ENCODE assay signal across 21 cellular contexts in the genomic region with DNA sequence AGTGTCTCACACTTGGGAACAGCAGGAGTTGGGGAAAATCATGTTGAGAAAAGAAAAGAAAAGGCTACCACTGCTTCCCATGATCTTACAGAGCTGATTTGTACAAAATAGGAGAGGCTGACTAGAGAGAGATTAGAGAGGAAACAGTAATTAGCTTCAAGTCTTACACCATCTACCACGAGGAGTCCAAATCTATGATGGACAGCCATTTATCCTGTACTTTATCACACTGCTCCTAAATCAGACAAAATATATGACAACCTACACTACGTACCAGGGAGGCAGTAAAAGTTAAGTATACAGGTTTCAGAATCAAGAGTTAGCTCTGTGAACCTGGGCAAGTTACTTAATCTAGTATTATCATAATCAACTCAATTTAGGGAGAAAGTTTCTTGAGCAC.
"Had no signal": no experiment of that assay in that cellular context is flagged by ENCODE, and none has a peak within 500 bp of the region (broad histone marks: within the 10 kb centered on the region; RNA-seq: fewer than 3 reads in every experiment).

No MANE protein-coding gene starts in this region.

- H3K9me3 ChIP-seq: left lung, mucosa of descending colon, tibial nerve, uterus had no signal

- ATAC-seq: activated CD4-positive, alpha-beta T cell treated with anti-CD3 and anti-CD28 coated beads for 36 hours; left lung; mucosa of descending colon; sciatic nerve; stimulated activated naive CD8-positive, alpha-beta T cell treated with anti-CD3 and anti-CD28 coated beads, Interleukin-15, Interleukin-2, amounts not matched to agents 100 U/mL and 50 U/mL, for 24 hours; WTC11 had no signal

- H3K9me3 Mint-ChIP-seq: brain, naive B cell, WTC11 had no signal

- DNase-seq: activated CD4-positive, alpha-beta T cell treated with anti-CD3 and anti-CD28 coated beads for 36 hours; activated CD4-positive, alpha-beta T cell treated with anti-CD3 and anti-CD28 coated beads, Interleukin-2, amount 50 U/mL, for 48 hours; activated naive CD4-positive, alpha-beta T cell; anterior cingulate cortex; caudate nucleus; erythroblast; foreskin melanocyte; glutamatergic neuron; left lung; mammary epithelial cell; mucosa of descending colon; naive B cell; nucleus accumbens; stimulated activated CD4-positive, alpha-beta T cell treated with anti-CD3 and anti-CD28 coated beads, Interleukin-4, amount 100 ng/mL, for 24 hours; stimulated activated naive CD8-positive, alpha-beta T cell treated with anti-CD3 and anti-CD28 coated beads, Interleukin-15, Interleukin-2, amounts not matched to agents 100 U/mL and 50 U/mL, for 24 hours; substantia nigra; uterus had no signal

- H3K27ac Mint-ChIP-seq: activated CD4-positive, alpha-beta T cell treated with anti-CD3 and anti-CD28 coated beads for 36 hours; WTC11 had no signal

- H3K4me1 Mint-ChIP-seq: activated CD4-positive, alpha-beta T cell treated with anti-CD3 and anti-CD28 coated beads for 36 hours; brain; naive B cell; WTC11 had no signal

- H3K4me3 Mint-ChIP-seq: activated CD4-positive, alpha-beta T cell treated with anti-CD3 and anti-CD28 coated beads for 36 hours; brain; WTC11 had no signal

- H3K27me3 Mint-ChIP-seq: activated CD4-positive, alpha-beta T cell treated with anti-CD3 and anti-CD28 coated beads for 36 hours; brain; naive B cell had no signal
